Comparison of ENCODE assay signal across 24 cellular contexts in the genomic region with DNA sequence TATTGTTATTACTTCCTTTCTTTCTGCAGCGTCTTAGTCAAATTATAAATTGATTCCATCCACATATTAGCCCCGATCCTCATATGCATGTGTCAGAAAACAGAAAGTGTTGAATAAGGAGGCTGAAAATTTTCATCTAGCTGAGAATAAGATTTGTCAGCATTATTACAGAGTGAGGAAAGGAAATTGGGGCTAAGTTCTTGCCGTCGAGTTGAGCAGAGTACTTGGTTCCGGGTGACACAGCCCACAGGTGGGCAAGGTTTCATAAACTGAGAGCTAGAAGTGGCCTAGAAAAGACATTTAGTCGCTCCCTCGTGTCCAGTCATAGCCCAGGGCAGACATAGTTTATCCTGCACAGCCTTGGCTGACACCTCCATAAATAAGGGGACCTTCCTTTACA.
"Had no signal": no experiment of that assay in that cellular context is flagged by ENCODE, and none has a peak within 500 bp of the region (broad histone marks: within the 10 kb centered on the region; RNA-seq: fewer than 3 reads in every experiment).

No MANE protein-coding gene starts in this region.

- H3K27me3 ChIP-seq: hepatocyte, neutrophil, ovary, stomach, transverse colon had no signal

- H3K4me3 ChIP-seq: hepatocyte, left ventricle myocardium inferior, ovary, psoas muscle, stomach, transverse colon had no signal

- H3K27ac ChIP-seq: hepatocyte, left ventricle myocardium inferior, neutrophil, ovary, psoas muscle, stomach, transverse colon, VCaP had no signal

- H3K4me1 ChIP-seq: transverse colon had no signal

- H3K36me3 ChIP-seq: left ventricle myocardium inferior, neutrophil, ovary, stomach, transverse colon had no signal

- H3K79me2 ChIP-seq: hepatocyte had no signal

- H3K4me2 ChIP-seq: hepatocyte had no signal

- H3K4me1 Mint-ChIP-seq: stimulated activated memory B cell treated with anti-CD40 and anti-IgM and Interleukin-4, amounts not matched to agents 10 μg/mL and 1 μg/mL and 100 μg/mL, for 72 hours had no signal

- H3K9me3 Mint-ChIP-seq: activated naive CD8-positive, alpha-beta T cell treated with anti-CD3 and anti-CD28 coated beads, Interleukin-2, amount 50 U/mL, for 24 hours; mesothelial cell of epicardium; nephron; stimulated activated memory B cell treated with anti-CD40 and anti-IgM and Interleukin-4, amounts not matched to agents 10 μg/mL and 1 μg/mL and 100 μg/mL, for 72 hours; T-helper 2 cell treated with Interferon-gamma antibody and Interleukin-4, amounts not matched to agents 5 μg/mL and 100 μg/mL, for 36 hours had no signal

- H3K9me3 ChIP-seq: left ventricle myocardium inferior, neutrophil, ovary, psoas muscle, stomach, transverse colon had no signal

- H3K36me3 Mint-ChIP-seq: mesothelial cell of epicardium had no signal

- H2AFZ ChIP-seq: hepatocyte had no signal

- DNase-seq: activated CD4-positive, alpha-beta T cell treated with anti-CD3 and anti-CD28 coated beads, Interleukin-2, amount 50 U/mL, for 1 hour; activated gamma-delta T cell; activated naive CD4-positive, alpha-beta T cell treated with anti-CD3 and anti-CD28 coated beads, Interleukin-2, amount 50 U/mL, for 16 hours; activated naive CD8-positive, alpha-beta T cell treated with anti-CD3 and anti-CD28 coated beads, Interleukin-2, amount 50 U/mL, for 24 hours; activated T-cell treated with anti-CD3 and anti-CD28 coated beads for 4 hours; erythroblast; foreskin fibroblast; left ventricle myocardium inferior; mammary epithelial cell; ovary; psoas muscle; right cardiac atrium; stimulated activated CD4-positive, alpha-beta T cell treated with anti-CD3 and anti-CD28 coated beads, Interleukin-2, amount 100 ng/mL, for 24 hours; stomach; transverse colon had no signal

- ATAC-seq: activated CD4-positive, CD25-positive, alpha-beta regulatory T cell treated with anti-CD3 and anti-CD28 coated beads, Interleukin-2, amount 50 U/mL, for 24 hours; psoas muscle; right cardiac atrium; stimulated activated memory B cell treated with anti-CD40 and anti-IgM and Interleukin-4, amounts not matched to agents 10 μg/mL and 1 μg/mL and 100 μg/mL, for 72 hours had no signal

- FAIRE-seq: urothelium cell line had no signal

- H3K27ac Mint-ChIP-seq: activated naive CD8-positive, alpha-beta T cell treated with anti-CD3 and anti-CD28 coated beads, Interleukin-2, amount 50 U/mL, for 24 hours; mesothelial cell of epicardium; nephron; stimulated activated memory B cell treated with anti-CD40 and anti-IgM and Interleukin-4, amounts not matched to agents 10 μg/mL and 1 μg/mL and 100 μg/mL, for 72 hours; T-helper 2 cell treated with Interferon-gamma antibody and Interleukin-4, amounts not matched to agents 5 μg/mL and 100 μg/mL, for 36 hours had no signal

- H3K27me3 Mint-ChIP-seq: activated naive CD8-positive, alpha-beta T cell treated with anti-CD3 and anti-CD28 coated beads, Interleukin-2, amount 50 U/mL, for 24 hours; stimulated activated memory B cell treated with anti-CD40 and anti-IgM and Interleukin-4, amounts not matched to agents 10 μg/mL and 1 μg/mL and 100 μg/mL, for 72 hours had no signal

- H3K4me3 Mint-ChIP-seq: activated naive CD8-positive, alpha-beta T cell treated with anti-CD3 and anti-CD28 coated beads, Interleukin-2, amount 50 U/mL, for 24 hours; mesothelial cell of epicardium; nephron; stimulated activated memory B cell treated with anti-CD40 and anti-IgM and Interleukin-4, amounts not matched to agents 10 μg/mL and 1 μg/mL and 100 μg/mL, for 72 hours; T-helper 2 cell treated with Interferon-gamma antibody and Interleukin-4, amounts not matched to agents 5 μg/mL and 100 μg/mL, for 36 hours had no signal
